10 cellular contexts compared by ENCODE assay signal in genomic region chr6:119314894-119315272, GRCh38. TPM values are rescaled to one million over a fixed set of nuclear protein-coding genes. Genes with fewer than 3 reads are reported as not detected.
DNase-seq lines count a peak whose midpoint lies in the region; ATAC-seq, FAIRE-seq and TF ChIP-seq lines count a peak whose summit lies in the region.
"Had no signal": no experiment of that assay in that cellular context is flagged by ENCODE, and none has a peak within 500 bp of the region (broad histone marks: within the 10 kb centered on the region; RNA-seq: fewer than 3 reads in every experiment).

No MANE protein-coding gene starts in this region.

- peak overlapping the region; percentile 67 for H3K14ac ChIP-seq in neuronal stem cell (ENCODE audit: low read length)

- no peak overlapping the region for H3K4me3 ChIP-seq in OCI-LY7 (ENCODE audit: low read depth, low read length, poor library complexity, severe bottlenecking)
- H3K4me3 ChIP-seq in neuronal stem cell (ENCODE audit: low read length in 2 of 2) = no peak overlapping the region
- H3K4me3 ChIP-seq: lung, thoracic aorta had no signal

- no peak overlapping the region for H3K9ac ChIP-seq in neuronal stem cell (ENCODE audit: low read depth, low read length, poor library complexity)

- peaks cover 61% of the 10 kb centered on the region for H4K20me1 ChIP-seq in OCI-LY7 (ENCODE audit: insufficient read depth, low read length)

- H2AK5ac ChIP-seq in neuronal stem cell (ENCODE audit: low read depth, low read length) = no peak overlapping the region

- peaks cover 100% of the 10 kb centered on the region for H3K36me3 ChIP-seq in OCI-LY7 (ENCODE audit: insufficient read depth, low read length)
- no peaks in the 10 kb centered on the region for H3K36me3 ChIP-seq in neuronal stem cell (replicated peaks in 1 of 2; ENCODE audit: control insufficient read depth in 2 of 2, insufficient read depth in 2 of 2, low read length in 2 of 2)
- H3K36me3 ChIP-seq: thoracic aorta had no signal

- H3K4ac ChIP-seq in neuronal stem cell (ENCODE audit: low read length) = no peak overlapping the region

- peak; percentile 23 for ATAC-seq in HG02763 (IDR thresholded peaks at IDR 0.05; ENCODE audit: unreplicated experiment)

- H3K18ac ChIP-seq in neuronal stem cell (ENCODE audit: low read length) = peak overlapping the region; percentile 67

- BruUV-seq in OCI-LY7 (replicated peaks; lab: Mats Ljungman, UMichigan) = no TSS peak

- no peak overlapping the region for H4K91ac ChIP-seq in neuronal stem cell (ENCODE audit: low read depth, low read length, poor library complexity)

- H4K8ac ChIP-seq in neuronal stem cell (ENCODE audit: low read depth, low read length) = no peak overlapping the region

- H3K79me1 ChIP-seq in neuronal stem cell (ENCODE audit: low read depth, low read length) = no peaks in the 10 kb centered on the region

- H3K27ac ChIP-seq in OCI-LY7 (ENCODE audit: low read depth, low read length, poor library complexity, severe bottlenecking) (no peak overlapping the region), neuronal stem cell (replicated peaks; ENCODE audit: low read length) (no peak overlapping the region)
- H3K27ac ChIP-seq: thoracic aorta had no signal

- peaks cover 100% of the 10 kb centered on the region for H3K79me2 ChIP-seq in OCI-LY7 (ENCODE audit: insufficient read depth, low read depth, low read length)

- no CpG with 5 or more reads among the region's 5 CpGs for WGBS in neuronal stem cell (ENCODE audit: extremely low coverage in 2 of 2, insufficient read length in 2 of 2, insufficient replicate concordance in 1 of 2), 2 donors

- FAIRE-seq in GM19239 (lab: Jason Lieb, UNC) = peak; percentile 97

- H2BK120ac ChIP-seq in neuronal stem cell (ENCODE audit: low read depth, low read length) = no peak overlapping the region

- no peaks in the 10 kb centered on the region for H3K9me2 ChIP-seq in OCI-LY7 (ENCODE audit: insufficient read depth, low read length)

- H2AFZ ChIP-seq in OCI-LY7 (ENCODE audit: low read length) (no peak overlapping the region), neuronal stem cell (ENCODE audit: low read length) (no peak overlapping the region)

- no peaks in the 10 kb centered on the region for H3K9me3 ChIP-seq in OCI-LY7 (ENCODE audit: low read length)
- no peaks in the 10 kb centered on the region for H3K9me3 ChIP-seq in neuronal stem cell (replicated peaks in 1 of 2; ENCODE audit: control insufficient read depth in 2 of 2, insufficient read depth in 1 of 2, low read depth in 1 of 2, low read length in 2 of 2)
- H3K9me3 ChIP-seq: thoracic aorta had no signal

- no peaks in the 10 kb centered on the region for H3K27me3 ChIP-seq in neuronal stem cell (ENCODE audit: control insufficient read depth in 3 of 3, insufficient read depth in 3 of 3, low read depth in 1 of 3, low read length in 3 of 3)

- DNase-seq in GM19239 (ENCODE audit: insufficient read length, low spot score) (no peak), OCI-LY7 (ENCODE audit: low spot score) (no peak), neuronal stem cell (ENCODE audit: low spot score) (no peak), AG08396 (ENCODE audit: low spot score) (no peak), OCI-M2 (lab: John Stamatoyannopoulos, UW; ENCODE audit: unreplicated experiment) (no peak), 8988T (no peak), C1 segment of cervical spinal cord (lab: John Stamatoyannopoulos, UW) (no peak)

- CTCF ChIA-PET in OCI-LY7 (lab: Charles Lee; ENCODE audit: unreplicated experiment) = interaction anchor here (0.5 kb wide), 1 partner anchor 13 kb away, joined by 3 read pairs; no protein-coding TSS in a partner anchor

- peaks cover 32% of the 10 kb centered on the region for H3K4me1 ChIP-seq in OCI-LY7 (ENCODE audit: insufficient read depth, low read length, poor library complexity, severe bottlenecking)
- peaks cover 21 to 25% of the 10 kb centered on the region in 2 donors for H3K4me1 ChIP-seq in neuronal stem cell (ENCODE audit: control insufficient read depth in 2 of 2, insufficient read depth in 1 of 2, low read depth in 1 of 2, low read length in 2 of 2)

- no peak overlapping the region for H2BK5ac ChIP-seq in neuronal stem cell (ENCODE audit: low read length)

- no peak for TF ChIP-seq CTCF in OCI-LY7 (conservative IDR thresholded peaks at IDR 0.05; ENCODE audit: low read length)

- H2BK15ac ChIP-seq in neuronal stem cell (ENCODE audit: low read length) = no peak overlapping the region

- H3K4me2 ChIP-seq in OCI-LY7 (ENCODE audit: low read length) = peak overlapping the region; percentile 16; the same call in 1 of the 2 replicates
- no peak overlapping the region for H3K4me2 ChIP-seq in neuronal stem cell (ENCODE audit: insufficient read depth, low read length, poor library complexity, severe bottlenecking)

- H2BK12ac ChIP-seq in neuronal stem cell (ENCODE audit: low read length) = no peak overlapping the region

- POLR2A ChIA-PET in OCI-LY7 (lab: Charles Lee) = interaction anchor here (0.5 to 1.8 kb wide), 9 partner anchors 9 to 1138 kb away, joined by 3 to 6 read pairs (median 3); no protein-coding TSS in a partner anchor

- intact Hi-C loops in OCI-LY7 (cut with micrococcal nuclease; ENCODE audit: unreplicated experiment) = no loop called here

- no peak overlapping the region for H3K23ac ChIP-seq in neuronal stem cell (ENCODE audit: low read depth, low read length, poor library complexity)

RNA-seq across cellular contexts. Expression of gene MAN1A1, which starts 34.7 kb away (rescaled TPM):
- 72.4 and 74.2 TPM in 2 replicates for total RNA-seq in OCI-LY7 (2014; rRNA removed; shearing (Covaris generic))
- 74.3 and 78.9 TPM in 2 replicates for total RNA-seq in OCI-LY7 (2022)
- 6.4 TPM for polyA plus RNA-seq in neuronal stem cell (2013, experiment 1 of 2)
- polyA plus RNA-seq in neuronal stem cell (2013, experiment 2 of 2) = 6.5 TPM
